In the genomic region with DNA sequence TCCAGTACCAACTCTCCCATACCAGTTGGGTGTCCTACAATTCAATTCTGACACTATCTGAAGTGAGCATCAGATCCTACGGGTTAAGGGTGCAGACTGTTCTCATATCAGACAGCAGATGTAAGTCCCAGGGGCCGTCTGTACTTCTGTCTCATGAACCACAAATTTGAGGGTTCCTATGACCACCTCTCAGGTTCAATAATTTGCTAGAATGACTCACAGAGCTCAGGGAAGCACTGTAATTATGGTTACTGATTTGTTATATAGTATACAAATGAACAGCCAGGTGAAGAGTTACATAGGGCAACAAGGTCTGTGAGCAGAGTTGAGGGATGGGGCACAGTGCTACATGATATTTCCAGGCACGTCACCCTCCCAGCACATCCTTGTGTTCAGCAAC, we compare ENCODE assay signal across 15 cellular contexts.
DNase-seq lines count a peak whose midpoint lies in the region; ATAC-seq lines count a peak whose summit lies in the region.
"Had no signal": no experiment of that assay in that cellular context is flagged by ENCODE, and none has a peak within 500 bp of the region (broad histone marks: within the 10 kb centered on the region; RNA-seq: fewer than 3 reads in every experiment).

No MANE protein-coding gene starts in this region.

- ATAC-seq in GM18909 (IDR thresholded peaks at IDR 0.05; ENCODE audit: poor library complexity, unreplicated experiment) (peak; percentile 66), GM21786 (IDR thresholded peaks at IDR 0.05; ENCODE audit: unreplicated experiment) (peak; percentile 22), HG03139 (IDR thresholded peaks at IDR 0.05; ENCODE audit: unreplicated experiment) (peak; percentile 47)
- ATAC-seq: naive thymus-derived CD4-positive, alpha-beta T cell had no signal

- DNase-seq in renal cortical epithelial cell (ENCODE audit: low read depth) (peak; percentile 28), SW480 (ENCODE audit: low spot score) (no peak), hepatic stellate cell (ENCODE audit: low spot score) (no peak), islet precursor cell (no peak), SIG-M5 (lab: John Stamatoyannopoulos, UW) (no peak)
- DNase-seq: activated naive CD4-positive, alpha-beta T cell treated with anti-CD3 and anti-CD28 coated beads for 36 hours; DMS 273 treated with DMSO at 0.1 percent for 48 hours; effector CD8-positive, alpha-beta T cell; naive thymus-derived CD4-positive, alpha-beta T cell; NCI-H2107; RPMI8226; stimulated activated CD8-positive, alpha-beta memory T cell treated with anti-CD3 and anti-CD28 coated beads, Interleukin-4, amount 100 ng/mL, for 48 hours had no signal
